In the genomic region with DNA sequence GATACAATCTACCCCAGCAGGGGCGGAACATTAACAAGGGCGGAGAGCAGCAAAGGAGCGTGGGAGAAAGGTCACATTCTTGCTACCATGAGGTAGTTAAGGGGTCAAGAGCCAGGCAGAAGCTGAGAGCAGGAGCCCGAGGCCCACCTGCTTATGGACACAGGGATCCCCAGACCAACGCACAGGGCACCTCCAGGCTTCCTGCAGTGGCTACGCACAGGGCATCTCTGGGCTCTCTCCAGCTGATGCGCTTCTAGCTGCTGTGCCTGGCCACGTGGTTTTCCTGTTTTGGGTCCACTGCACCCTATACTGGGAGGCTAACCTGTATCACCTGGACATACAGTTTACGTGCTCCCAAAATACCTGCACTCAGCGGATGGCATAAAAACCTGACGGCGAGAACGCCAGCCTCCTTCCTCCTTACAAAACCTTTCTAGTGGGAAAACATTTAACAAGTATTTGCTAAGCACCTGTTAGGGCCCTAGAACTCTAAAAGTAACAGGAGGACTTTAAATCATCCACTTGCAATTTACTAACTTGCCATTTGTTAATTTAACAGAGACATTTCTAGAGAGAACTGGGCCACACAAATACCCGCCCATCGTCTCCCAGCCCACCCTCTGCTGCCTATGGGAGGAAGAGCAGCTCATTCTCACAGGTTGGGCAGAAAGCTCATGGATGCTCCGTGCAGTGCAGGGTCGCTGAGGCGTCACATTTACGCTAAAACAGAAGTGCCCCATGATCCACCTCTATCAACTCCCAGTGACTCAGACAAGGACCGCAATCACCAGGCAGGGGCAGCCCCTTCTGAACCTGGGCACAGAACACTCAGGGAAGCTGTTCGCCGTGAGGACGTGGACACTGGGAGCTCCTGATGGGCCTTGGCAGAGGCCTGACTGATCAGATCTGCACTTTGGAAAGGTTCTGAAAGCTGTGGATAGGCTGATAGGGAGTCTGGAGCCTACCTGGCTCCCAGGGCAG, we compare ENCODE assay signal across 8 cellular contexts.
DNase-seq lines count a peak whose midpoint lies in the region; ATAC-seq and TF ChIP-seq lines count a peak whose summit lies in the region.

No MANE protein-coding gene starts in this region.

- no peak overlapping the region for H3K4me3 ChIP-seq in BLaER1 treated with 17β-estradiol and CSF1 and Interleukin-3, amounts not matched to agents 10 nM and 100 nM
- H3K4me3 ChIP-seq in GM23338 (no peak overlapping the region), right cardiac atrium (ENCODE audit: low read length) (no peak overlapping the region)

- H3K9me2 ChIP-seq in GM23338 (ENCODE audit: insufficient read depth): no peaks in the 10 kb centered on the region

- peaks cover 7% of the 10 kb centered on the region; the same call in 1 of the 2 replicates for H3F3A ChIP-seq in GM23338 (replicated peaks; ENCODE audit: low read depth)

- WGBS in right cardiac atrium: 86% methylated on average over 23 of the region's 23 CpGs

- ATAC-seq in GM23338: no peak
- no peak for ATAC-seq in right cardiac atrium
- ATAC-seq in HG02623 (IDR thresholded peaks at IDR 0.05; ENCODE audit: unreplicated experiment): no peak

- no peaks in the 10 kb centered on the region; a peak in 1 of 22 replicates for H3K36me3 ChIP-seq in BLaER1 treated with 17β-estradiol and CSF1 and Interleukin-3, amounts not matched to agents 10 nM and 100 nM
- H3K36me3 ChIP-seq in GM23338 (ENCODE audit: insufficient read depth): no peaks in the 10 kb centered on the region

- H3K4me3 Mint-ChIP-seq in GM23338: no peak overlapping the region; the same call in 2 of the 3 replicates

- peaks cover 79 to 99% (median 93%) of the 10 kb centered on the region in 11 experiments; a peak in 21 of 22 replicates for H4K20me1 ChIP-seq in BLaER1 treated with 17β-estradiol and CSF1 and Interleukin-3, amounts not matched to agents 10 nM and 100 nM
- no peaks in the 10 kb centered on the region; the same call in none of the 2 replicates for H4K20me1 ChIP-seq in GM23338 (replicated peaks; ENCODE audit: insufficient read depth)

- no peaks in the 10 kb centered on the region for H3K27me3 ChIP-seq in BLaER1 treated with 17β-estradiol and CSF1 and Interleukin-3, amounts not matched to agents 10 nM and 100 nM
- no peaks in the 10 kb centered on the region for H3K27me3 ChIP-seq in GM23338 (ENCODE audit: insufficient read depth)
- H3K27me3 ChIP-seq in right cardiac atrium (ENCODE audit: control insufficient read depth, insufficient read depth): no peaks in the 10 kb centered on the region

- peak overlapping the region; percentile 92 for H3K27ac Mint-ChIP-seq in GM23338

- peaks cover 29% of the 10 kb centered on the region for H3K27me3 Mint-ChIP-seq in GM23338 (ENCODE audit: insufficient read depth, low read depth, poor library complexity)

- peak overlapping the region in 2 of 11 experiments; percentile 21 to 27; a peak in 2 of 22 replicates for H3K9ac ChIP-seq in BLaER1 treated with 17β-estradiol and CSF1 and Interleukin-3, amounts not matched to agents 10 nM and 100 nM

- H3K9me3 ChIP-seq in BLaER1 treated with 17β-estradiol and CSF1 and Interleukin-3, amounts not matched to agents 10 nM and 100 nM (replicated peaks in 1 of 11): no peaks in the 10 kb centered on the region
- no peaks in the 10 kb centered on the region for H3K9me3 ChIP-seq in right cardiac atrium (ENCODE audit: control insufficient read depth, low read length)

- H3K4me2 ChIP-seq in BLaER1 treated with 17β-estradiol and CSF1 and Interleukin-3, amounts not matched to agents 10 nM and 100 nM: peak overlapping the region; percentile 12 to 97 (median 48); a peak in 18 of 22 replicates
- peak overlapping the region; percentile 73; the same call in 1 of the 2 replicates for H3K4me2 ChIP-seq in GM23338

- peak overlapping the region in 2 of 11 experiments; percentile 6 to 14; a peak in 2 of 22 replicates for H3K27ac ChIP-seq in BLaER1 treated with 17β-estradiol and CSF1 and Interleukin-3, amounts not matched to agents 10 nM and 100 nM
- peak overlapping the region; percentile 39; the same call in 1 of the 2 replicates for H3K27ac ChIP-seq in GM23338 (ENCODE audit: low read depth)
- H3K27ac ChIP-seq in right cardiac atrium (ENCODE audit: low read length): no peak overlapping the region

- peaks cover 74% of the 10 kb centered on the region for H3K79me2 ChIP-seq in GM23338 (replicated peaks; ENCODE audit: insufficient read depth)

- H3K36me3 Mint-ChIP-seq in GM23338 (ENCODE audit: low read depth): no peaks in the 10 kb centered on the region

- H3K4me1 ChIP-seq in BLaER1 treated with 17β-estradiol and CSF1 and Interleukin-3, amounts not matched to agents 10 nM and 100 nM: peaks cover 50 to 100% (median 97%) of the 10 kb centered on the region in 10 experiments
- H3K4me1 ChIP-seq in GM23338 (ENCODE audit: insufficient read depth): peaks cover 66% of the 10 kb centered on the region
- H3K4me1 ChIP-seq in right cardiac atrium (ENCODE audit: control insufficient read depth, insufficient read depth, low read length): peaks cover 28% of the 10 kb centered on the region

- DNase-seq in GM23338 (ENCODE audit: low spot score) (no peak), right cardiac atrium (peak in 2 of 3 donors; percentile 38), DMS153 (lab: John Stamatoyannopoulos, UW) (no peak), SHP77 treated with DMSO at 0.1 percent for 48 hours (lab: John Stamatoyannopoulos, UW) (no peak)
- peak; percentile 54 to 57 for DNase-seq in activated CD4-positive, alpha-beta T cell treated with anti-CD3 and anti-CD28 coated beads, Interleukin-2, amount 50 U/mL, for 4 hours
- DNase-seq in stimulated activated naive CD4-positive, alpha-beta T cell treated with Interleukin-2 at 50 U/mL for 16 hours (lab: John Stamatoyannopoulos, UW): peak; percentile 59

- intact Hi-C loops in right cardiac atrium (cut with DNase I): loop anchor here in 1 of 4 donors (10.0 kb wide), 1 partner anchor 69 kb away; no protein-coding TSS in a partner anchor

- no peak for TF ChIP-seq CTCF in GM23338 (conservative IDR thresholded peaks at IDR 0.05; ENCODE audit: low read depth in 2 of 2)

- H3K4me1 Mint-ChIP-seq in GM23338: peaks cover 87% of the 10 kb centered on the region

- H2AFZ ChIP-seq in GM23338: no peak overlapping the region

- no peaks in the 10 kb centered on the region; the same call in 2 of the 3 replicates for H3K9me3 Mint-ChIP-seq in GM23338

TF ChIP-seq in GM23338, 12 proteins besides CTCF, POLR2A, EP300 and RAD21:
- TF ChIP-seq, protein P1, sequence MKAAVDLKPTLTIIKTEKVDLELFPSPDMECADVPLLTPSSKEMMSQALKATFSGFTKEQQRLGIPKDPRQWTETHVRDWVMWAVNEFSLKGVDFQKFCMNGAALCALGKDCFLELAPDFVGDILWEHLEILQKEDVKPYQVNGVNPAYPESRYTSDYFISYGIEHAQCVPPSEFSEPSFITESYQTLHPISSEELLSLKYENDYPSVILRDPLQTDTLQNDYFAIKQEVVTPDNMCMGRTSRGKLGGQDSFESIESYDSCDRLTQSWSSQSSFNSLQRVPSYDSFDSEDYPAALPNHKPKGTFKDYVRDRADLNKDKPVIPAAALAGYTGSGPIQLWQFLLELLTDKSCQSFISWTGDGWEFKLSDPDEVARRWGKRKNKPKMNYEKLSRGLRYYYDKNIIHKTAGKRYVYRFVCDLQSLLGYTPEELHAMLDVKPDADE (IDR thresholded peaks at IDR 0.05): no peak
- TF ChIP-seq POLR2AphosphoS5 (IDR thresholded peaks at IDR 0.05; ENCODE audit: low read depth) (no peak), ZNF331 (CRISPR knock-in tag; IDR thresholded peaks at IDR 0.05; ENCODE audit: low read depth) (no peak), EZH2 (IDR thresholded peaks at IDR 0.05; ENCODE audit: low read depth, unreplicated experiment) (no peak), JUNB (IDR thresholded peaks at IDR 0.05; ENCODE audit: unreplicated experiment) (no peak)

Comparison
In these comparisons a context has a peak if more than half of its experiments do, and no peak if none do; other contexts are left out.
1. DNase-seq: peak in activated CD4-positive, alpha-beta T cell treated with anti-CD3 and anti-CD28 coated beads, Interleukin-2, amount 50 U/mL, for 4 hours (2 of 2), right cardiac atrium (2 of 3) and stimulated activated naive CD4-positive, alpha-beta T cell treated with Interleukin-2 at 50 U/mL for 16 hours (single experiment); none in GM23338 (single experiment), DMS153 (single experiment) and SHP77 treated with DMSO at 0.1 percent for 48 hours (single experiment).